ENCODE assay signal across 31 cellular contexts in genomic region chr13:99481357-99481756, GRCh38.
"Had no signal": no experiment of that assay in that cellular context is flagged by ENCODE, and none has a peak within 500 bp of the region (broad histone marks: within the 10 kb centered on the region; RNA-seq: fewer than 3 reads in every experiment).

No MANE protein-coding gene starts in this region.

- H3K4me3 Mint-ChIP-seq: activated naive CD4-positive, alpha-beta T cell treated with anti-CD3 and anti-CD28 coated beads for 36 hours; activated naive CD8-positive, alpha-beta T cell treated with anti-CD3 and anti-CD28 coated beads, Interleukin-2, amount 10 ng/mL, durations not matched to agents 7 days and 5 days; activated T-helper 1 cell treated with anti-CD3 and anti-CD28 coated beads, Interleukin-12 subunit alpha, Interleukin-12 subunit beta, Interleukin-2, Interleukin-4 antibody, amounts not matched to agents 30 ng/mL and 10 ng/mL and 1 ng/mL, durations not matched to agents 14 hours and 24 hours and 36 hours; mesothelial cell of epicardium; naive thymus-derived CD4-positive, alpha-beta T cell; T-helper 1 cell treated with Interleukin-12 subunit alpha and Interleukin-12 subunit beta and Interleukin-4 antibody, amounts not matched to agents 30 μg/mL and 1 μg/mL, for 36 hours had no signal

- H3K4me3 ChIP-seq: dorsolateral prefrontal cortex, pancreas, psoas muscle, sigmoid colon, suprapubic skin, tibial artery had no signal

- H3K9me3 ChIP-seq: pancreas, psoas muscle, sigmoid colon, suprapubic skin, tibial artery had no signal

- H3K27ac Mint-ChIP-seq: activated naive CD4-positive, alpha-beta T cell treated with anti-CD3 and anti-CD28 coated beads for 36 hours; activated naive CD8-positive, alpha-beta T cell treated with anti-CD3 and anti-CD28 coated beads, Interleukin-2, amount 10 ng/mL, durations not matched to agents 7 days and 5 days; activated T-helper 1 cell treated with anti-CD3 and anti-CD28 coated beads, Interleukin-12 subunit alpha, Interleukin-12 subunit beta, Interleukin-2, Interleukin-4 antibody, amounts not matched to agents 30 ng/mL and 10 ng/mL and 1 ng/mL, durations not matched to agents 14 hours and 24 hours and 36 hours; mesothelial cell of epicardium; naive thymus-derived CD4-positive, alpha-beta T cell; T-helper 1 cell treated with Interleukin-12 subunit alpha and Interleukin-12 subunit beta and Interleukin-4 antibody, amounts not matched to agents 30 μg/mL and 1 μg/mL, for 36 hours had no signal

- H3K4me1 ChIP-seq: pancreas, psoas muscle, sigmoid colon, suprapubic skin had no signal

- H3K27ac ChIP-seq: brain microvascular endothelial cell, dorsolateral prefrontal cortex, pancreas, psoas muscle, sigmoid colon, suprapubic skin, WERI-Rb-1 had no signal

- H3K36me3 ChIP-seq: brain microvascular endothelial cell, pancreas, sigmoid colon, suprapubic skin, tibial artery, WERI-Rb-1 had no signal

- H3K36me3 Mint-ChIP-seq: mesothelial cell of epicardium had no signal

- ATAC-seq: activated CD4-positive, CD25-positive, alpha-beta regulatory T cell treated with anti-CD3 and anti-CD28 coated beads, Interleukin-2, amount 50 U/mL, for 24 hours; left ventricle myocardium superior; naive thymus-derived CD4-positive, alpha-beta T cell; pancreas; psoas muscle had no signal

- H3K27me3 Mint-ChIP-seq: activated naive CD8-positive, alpha-beta T cell treated with anti-CD3 and anti-CD28 coated beads, Interleukin-2, amount 10 ng/mL, durations not matched to agents 7 days and 5 days; naive thymus-derived CD4-positive, alpha-beta T cell had no signal

- DNase-seq: activated CD4-positive, alpha-beta T cell treated with anti-CD3 and anti-CD28 coated beads for 48 hours; activated CD4-positive, alpha-beta T cell treated with anti-CD3 and anti-CD28 coated beads, Interleukin-2, amount 50 U/mL, for 48 hours; activated CD8-positive, alpha-beta memory T cell treated with anti-CD3 and anti-CD28 coated beads for 24 hours; activated CD8-positive, alpha-beta memory T cell treated with anti-CD3 and anti-CD28 coated beads, Interleukin-2, amount 50 U/mL, for 4 hours; activated effector memory CD4-positive, alpha-beta T cell treated with anti-CD3 and anti-CD28 coated beads, Interleukin-2, amount 50 U/mL, for 16 hours; activated naive CD4-positive, alpha-beta T cell treated with anti-CD3 and anti-CD28 coated beads for 36 hours; activated naive CD8-positive, alpha-beta T cell treated with anti-CD3 and anti-CD28 coated beads, Interleukin-2, amount 10 ng/mL, durations not matched to agents 7 days and 5 days; activated T-cell treated with anti-CD3 and anti-CD28 coated beads, Interleukin-2, amount 50 U/mL, for 1 hour; amniotic stem cell; brain microvascular endothelial cell; central memory CD4-positive, alpha-beta T cell; dorsolateral prefrontal cortex; effector memory CD4-positive, alpha-beta T cell; foreskin melanocyte; left ventricle myocardium superior; naive thymus-derived CD4-positive, alpha-beta T cell; nucleus accumbens; pancreas; psoas muscle; sigmoid colon; small intestine; stimulated activated naive CD4-positive, alpha-beta T cell; SW 1271; T-helper 9 cell; tibial artery; WERI-Rb-1 had no signal

- H3K27me3 ChIP-seq: brain microvascular endothelial cell, dorsolateral prefrontal cortex, pancreas, sigmoid colon, suprapubic skin, tibial artery had no signal
